Comparison of ENCODE assay signal across 1 cellular context in genomic region chr20:33732166-33732970, GRCh38.
TF ChIP-seq lines count a peak whose summit lies in the region.

No MANE protein-coding gene starts in this region.

TF ChIP-seq in GM12878, 131 proteins besides CTCF, POLR2A, EP300 and RAD21 (continued from another document and continues in another):
- TF ChIP-seq SKIL (IDR thresholded peaks at IDR 0.05; ENCODE audit: low read depth, poor library complexity, severe bottlenecking) (no peak), HDAC6 (IDR thresholded peaks at IDR 0.05; ENCODE audit: unreplicated experiment) (no peak), USF2 (IDR thresholded peaks at IDR 0.05; ENCODE audit: borderline replicate concordance, low read depth, low read length) (no peak), TCF12 (IDR thresholded peaks at IDR 0.05; ENCODE audit: low read depth, low read length) (peak; percentile 68), HDGF (IDR thresholded peaks at IDR 0.05) (no peak), SMAD5 (IDR thresholded peaks at IDR 0.05; ENCODE audit: low read depth) (no peak), FOXK2 (IDR thresholded peaks at IDR 0.05) (no peak), SPI1 (IDR thresholded peaks at IDR 0.05; ENCODE audit: borderline replicate concordance, insufficient read depth, low read depth, low read length) (no peak), FOS (IDR thresholded peaks at IDR 0.05; ENCODE audit: borderline replicate concordance, extremely low read depth, insufficient read length) (no peak), CEBPB (IDR thresholded peaks at IDR 0.05; ENCODE audit: borderline replicate concordance in 1 of 2, low read depth in 2 of 2, low read length in 2 of 2) (no peak), ELK1 (IDR thresholded peaks at IDR 0.05; ENCODE audit: low read depth, low read length) (peak; percentile 22; the same call in 1 of the 2 replicates), SMAD1 (IDR thresholded peaks at IDR 0.05; ENCODE audit: low read depth, partially characterized antibody) (no peak), ZZZ3 (IDR thresholded peaks at IDR 0.05; ENCODE audit: control insufficient read depth, insufficient read length, low read depth) (no peak), TBL1XR1 (IDR thresholded peaks at IDR 0.05; ENCODE audit: low read depth, low read length) (0 out of 2 replicates have a peak, but pooled peaks have one; percentile 53), E2F4 (IDR thresholded peaks at IDR 0.05; ENCODE audit: low read depth, low read length) (no peak; the same call in 1 of the 2 replicates), SREBF2 (IDR thresholded peaks at IDR 0.05; ENCODE audit: low read length) (no peak), USF1 (IDR thresholded peaks at IDR 0.05; ENCODE audit: borderline replicate concordance, extremely low read length, insufficient read depth, low read depth, low read length) (no peak), HDAC2 (IDR thresholded peaks at IDR 0.05) (0 out of 2 replicates have a peak, but pooled peaks have one; percentile 46), JUNB (IDR thresholded peaks at IDR 0.05) (no peak), BHLHE40 (IDR thresholded peaks at IDR 0.05; ENCODE audit: borderline replicate concordance in 1 of 2, low read depth in 2 of 2, low read length in 1 of 2) (peak in 1 of 2 experiments; percentile 73; a peak in 2 of 4 replicates), ZNF384 (IDR thresholded peaks at IDR 0.05; ENCODE audit: borderline replicate concordance, low read depth, low read length) (no peak), POU2F2 (IDR thresholded peaks at IDR 0.05; ENCODE audit: borderline replicate concordance, low read depth, low read length) (peak; percentile 1; the same call in 1 of the 3 replicates), RELB (IDR thresholded peaks at IDR 0.05; ENCODE audit: low read depth) (no peak), ESRRA (IDR thresholded peaks at IDR 0.05; ENCODE audit: low read length) (no peak), SMARCA5 (IDR thresholded peaks at IDR 0.05) (peak; percentile 72), NR2C2 (IDR thresholded peaks at IDR 0.05; ENCODE audit: borderline replicate concordance, control insufficient read depth, insufficient read length, low read depth) (no peak), GABPA (IDR thresholded peaks at IDR 0.05; ENCODE audit: low read depth) (no peak), ZBTB33 (IDR thresholded peaks at IDR 0.05) (no peak), RUNX3 (IDR thresholded peaks at IDR 0.05; ENCODE audit: low read length) (peak; percentile 86), ZNF207 (IDR thresholded peaks at IDR 0.05; ENCODE audit: borderline replicate concordance) (0 out of 2 replicates have a peak, but pooled peaks have one; percentile 38), IKZF1 (conservative IDR thresholded peaks at IDR 0.05) (peak; percentile 90), PKNOX1 (IDR thresholded peaks at IDR 0.05) (no peak), PAX5 (IDR thresholded peaks at IDR 0.05; ENCODE audit: borderline replicate concordance, low read depth, low read length) (no peak; the same call in 1 of the 2 replicates), ZNF622 (IDR thresholded peaks at IDR 0.05) (no peak), ZBED1 (IDR thresholded peaks at IDR 0.05; ENCODE audit: borderline replicate concordance) (no peak), REST (IDR thresholded peaks at IDR 0.05; ENCODE audit: low read depth, low read length) (no peak), MTA2 (IDR thresholded peaks at IDR 0.05; ENCODE audit: low read depth) (no peak), RFX5 (IDR thresholded peaks at IDR 0.05; ENCODE audit: low read depth, low read length) (no peak), ASH2L (IDR thresholded peaks at IDR 0.05; ENCODE audit: borderline replicate concordance, low read depth) (0 out of 2 replicates have a peak, but pooled peaks have one; percentile 30), ZNF217 (IDR thresholded peaks at IDR 0.05) (peak; percentile 90), CREM (IDR thresholded peaks at IDR 0.05; ENCODE audit: low read depth) (no peak; the same call in none of the 2 replicates), BRCA1 (IDR thresholded peaks at IDR 0.05; ENCODE audit: low read depth, low read length) (no peak), ZNF592 (IDR thresholded peaks at IDR 0.05) (peak; percentile 62; the same call in 1 of the 2 replicates), BCL11A (IDR thresholded peaks at IDR 0.05; ENCODE audit: low read depth, low read length) (0 out of 2 replicates have a peak, but pooled peaks have one; percentile 4), TCF3 (IDR thresholded peaks at IDR 0.05; ENCODE audit: borderline replicate concordance, insufficient read depth, low read depth, low read length) (peak; percentile 83)
